Comparison of ENCODE assay signal across 21 cellular contexts in the genomic region with DNA sequence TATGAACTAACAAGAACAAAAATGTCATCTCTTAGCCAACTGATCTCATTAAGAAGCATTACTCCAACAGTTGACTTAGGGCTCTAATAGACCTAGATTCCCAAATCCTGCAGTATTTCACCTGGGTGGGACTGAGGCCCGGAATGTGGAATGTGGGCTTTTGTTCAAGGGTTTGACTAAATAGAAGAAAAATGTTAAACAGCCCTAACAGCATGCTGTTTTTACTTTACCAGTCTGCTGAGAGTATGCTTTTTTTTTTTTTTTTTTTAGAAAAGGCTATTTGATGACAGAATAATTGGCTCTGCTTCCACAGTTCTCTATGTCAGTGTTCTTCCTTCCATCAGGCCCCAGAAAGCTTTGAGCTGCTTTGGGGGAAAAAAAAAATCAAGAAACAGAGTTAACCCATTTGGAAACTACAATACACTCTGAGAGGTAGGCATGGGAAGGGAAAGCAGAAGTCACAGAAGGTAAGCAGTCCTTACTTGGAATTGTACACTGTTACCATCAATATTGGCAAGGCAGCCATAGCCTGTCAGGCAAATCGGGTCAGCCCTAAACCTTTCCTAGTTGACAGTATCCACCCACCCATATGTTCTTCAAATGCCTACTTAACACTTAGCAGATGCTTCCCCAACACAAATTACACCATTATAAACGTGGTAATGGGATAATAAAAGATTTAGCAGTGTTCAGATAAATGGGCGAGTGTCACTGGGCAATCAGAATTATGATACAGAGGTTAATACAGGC.
DNase-seq lines count a peak whose midpoint lies in the region; ATAC-seq and TF ChIP-seq lines count a peak whose summit lies in the region.
"Had no signal": no experiment of that assay in that cellular context is flagged by ENCODE, and none has a peak within 500 bp of the region (broad histone marks: within the 10 kb centered on the region; RNA-seq: fewer than 3 reads in every experiment).

No MANE protein-coding gene starts in this region.

- intact Hi-C loops in aorta (cut with DNase I): no loop called here

- ATAC-seq in SK-N-SH treated with all-trans-retinoic acid at 6 μM for 48 hours (no peak), aorta (ENCODE audit: low FRiP score) (no peak)
- ATAC-seq in activated CD8-positive, alpha-beta T cell treated with anti-CD3 and anti-CD28 coated beads, Interleukin-2, amount 10 ng/mL, durations not matched to agents 7 days and 5 days: no peak
- ATAC-seq: Panc1 had no signal

- H3K9ac ChIP-seq in SK-N-SH: no peak overlapping the region

- no peaks in the 10 kb centered on the region for H3K36me3 ChIP-seq in SK-N-SH (replicated peaks in 1 of 2; ENCODE audit: control insufficient read depth in 1 of 2, insufficient read depth in 2 of 2, low read length in 1 of 2)
- no peaks in the 10 kb centered on the region for H3K36me3 ChIP-seq in aorta (ENCODE audit: control insufficient read depth in 1 of 2, insufficient read depth in 2 of 2, low read length in 1 of 2)
- no peaks in the 10 kb centered on the region for H3K36me3 ChIP-seq in Peyer's patch

- H3K9me2 ChIP-seq in SK-N-SH: no peaks in the 10 kb centered on the region

- no peak for TF ChIP-seq POLR2A in Peyer's patch (IDR thresholded peaks at IDR 0.05)

- peaks cover 28% of the 10 kb centered on the region for H3K4me1 Mint-ChIP-seq in brain
- no peaks in the 10 kb centered on the region for H3K4me1 Mint-ChIP-seq in activated CD8-positive, alpha-beta T cell treated with anti-CD3 and anti-CD28 coated beads, Interleukin-2, amount 10 ng/mL, durations not matched to agents 7 days and 5 days (ENCODE audit: low read depth)

- H3K27me3 ChIP-seq in SK-N-SH (ENCODE audit: insufficient read depth) (no peaks in the 10 kb centered on the region), aorta (ENCODE audit: control insufficient read depth in 1 of 2, insufficient read depth in 2 of 2, low read length in 1 of 2) (no peaks in the 10 kb centered on the region), Peyer's patch (no peaks in the 10 kb centered on the region)

- H4K20me1 ChIP-seq in SK-N-SH (ENCODE audit: insufficient read depth): no peaks in the 10 kb centered on the region

- no peak overlapping the region for H2AFZ ChIP-seq in SK-N-SH (ENCODE audit: low read depth)

- no peaks in the 10 kb centered on the region for H3F3A ChIP-seq in SK-N-SH (replicated peaks; ENCODE audit: insufficient read depth)

- no peak overlapping the region for H3K4me3 ChIP-seq in SK-N-SH (ENCODE audit: low read depth in 2 of 2, low read length in 1 of 2)
- no peak overlapping the region for H3K4me3 ChIP-seq in aorta (ENCODE audit: low read length in 2 of 2)
- H3K4me3 ChIP-seq in Peyer's patch: no peak overlapping the region

- no peak for DNase-seq in SK-N-SH
- peak; percentile 85 for DNase-seq in NCI-H446 treated with DMSO at 0.1 percent for 48 hours (lab: John Stamatoyannopoulos, UW)
- DNase-seq in aorta: no peak
- DNase-seq in Peyer's patch: no peak
- no peak for DNase-seq in islet precursor cell
- DNase-seq in activated CD8-positive, alpha-beta T cell treated with anti-CD3 and anti-CD28 coated beads, Interleukin-2, amount 10 ng/mL, durations not matched to agents 7 days and 5 days: no peak
- DNase-seq: Caco-2, DMS79 treated with DMSO at 0.1 percent for 48 hours, GF-D8, H9, MV-4-11, NCI-H1417 treated with DMSO at 0.1 percent for 48 hours, NCI-H2081, NCI-H226, NCI-H748 treated with DMSO at 0.1 percent for 48 hours, SHP77 treated with DMSO at 0.1 percent for 48 hours had no signal

- 32% methylated on average over 4 of the region's 4 CpGs for WGBS in SK-N-SH (ENCODE audit: low lambda C conversion rate)
- 40 to 42% methylated on average over 4 of the region's 4 CpGs for WGBS in aorta, 2 donors

- H3K27ac ChIP-seq in SK-N-SH (ENCODE audit: low read depth in 2 of 2, low read length in 1 of 2) (no peak overlapping the region), aorta (ENCODE audit: low read depth in 1 of 2, low read length in 2 of 2) (peak overlapping the region; percentile 4 to 51), Peyer's patch (no peak overlapping the region)
- H3K27ac ChIP-seq: 22Rv1, C4-2B had no signal

- no peak overlapping the region for H3K4me2 ChIP-seq in SK-N-SH

- POLR2A ChIA-PET in SK-N-SH (lab: Yijun Ruan, JAX): no interaction called here
- POLR2A ChIA-PET in activated CD8-positive, alpha-beta T cell treated with anti-CD3 and anti-CD28 coated beads, Interleukin-2, amount 10 ng/mL, durations not matched to agents 7 days and 5 days (lab: Charles Lee): no interaction called here

- no peaks in the 10 kb centered on the region for H3K9me3 ChIP-seq in SK-N-SH
- no peaks in the 10 kb centered on the region for H3K9me3 ChIP-seq in aorta (ENCODE audit: control insufficient read depth, low read length)
- H3K9me3 ChIP-seq in Peyer's patch: no peaks in the 10 kb centered on the region
- H3K9me3 ChIP-seq: Caco-2 had no signal

- CTCF ChIA-PET in SK-N-SH (lab: Yijun Ruan, JAX): no interaction called here
- CTCF ChIA-PET in activated CD8-positive, alpha-beta T cell treated with anti-CD3 and anti-CD28 coated beads, Interleukin-2, amount 10 ng/mL, durations not matched to agents 7 days and 5 days (lab: Charles Lee): no interaction called here

- H3K27ac Mint-ChIP-seq in brain: peak overlapping the region in 4 of 5 experiments; percentile 15 to 95 (median 63)
- no peak overlapping the region for H3K27ac Mint-ChIP-seq in activated CD8-positive, alpha-beta T cell treated with anti-CD3 and anti-CD28 coated beads, Interleukin-2, amount 10 ng/mL, durations not matched to agents 7 days and 5 days

- H3K36me3 Mint-ChIP-seq in brain: no peaks in the 10 kb centered on the region
- H3K36me3 Mint-ChIP-seq in activated CD8-positive, alpha-beta T cell treated with anti-CD3 and anti-CD28 coated beads, Interleukin-2, amount 10 ng/mL, durations not matched to agents 7 days and 5 days (ENCODE audit: low read depth): no peaks in the 10 kb centered on the region

- TF ChIP-seq EP300 in SK-N-SH (IDR thresholded peaks at IDR 0.05; ENCODE audit: borderline replicate concordance in 1 of 2, low read depth in 1 of 2, low read length in 1 of 2): no peak

- peaks cover 0 to 12% (median 4%) of the 10 kb centered on the region in 5 experiments for H3K9me3 Mint-ChIP-seq in brain
- H3K9me3 Mint-ChIP-seq in activated CD8-positive, alpha-beta T cell treated with anti-CD3 and anti-CD28 coated beads, Interleukin-2, amount 10 ng/mL, durations not matched to agents 7 days and 5 days (ENCODE audit: insufficient read depth): peaks cover 13% of the 10 kb centered on the region

- no peak for TF ChIP-seq RAD21 in SK-N-SH (IDR thresholded peaks at IDR 0.05; ENCODE audit: low read length)

- no peaks in the 10 kb centered on the region for H3K27me3 Mint-ChIP-seq in brain
- H3K27me3 Mint-ChIP-seq in activated CD8-positive, alpha-beta T cell treated with anti-CD3 and anti-CD28 coated beads, Interleukin-2, amount 10 ng/mL, durations not matched to agents 7 days and 5 days (ENCODE audit: low read depth): no peaks in the 10 kb centered on the region

- H3K4me3 Mint-ChIP-seq in brain: peak overlapping the region in 1 of 5 experiments; percentile 13
- no peak overlapping the region for H3K4me3 Mint-ChIP-seq in activated CD8-positive, alpha-beta T cell treated with anti-CD3 and anti-CD28 coated beads, Interleukin-2, amount 10 ng/mL, durations not matched to agents 7 days and 5 days
- H3K4me3 Mint-ChIP-seq: H9 had no signal

- peaks cover 0 to 2% of the 10 kb centered on the region in 2 experiments; a peak in 1 of 4 replicates for H3K4me1 ChIP-seq in SK-N-SH (ENCODE audit: control insufficient read depth in 1 of 2, insufficient read depth in 2 of 2, low read depth in 1 of 2, low read length in 1 of 2)
- H3K4me1 ChIP-seq in aorta (ENCODE audit: control insufficient read depth in 1 of 2, insufficient read depth in 2 of 2, low read length in 2 of 2): peaks cover 0 to 2% of the 10 kb centered on the region in 2 donors
- H3K4me1 ChIP-seq in Peyer's patch: no peaks in the 10 kb centered on the region
- H3K4me1 ChIP-seq: Caco-2 had no signal

- no peaks in the 10 kb centered on the region for H3K79me2 ChIP-seq in SK-N-SH (ENCODE audit: insufficient read depth)

- no peak for TF ChIP-seq CTCF in SK-N-SH (IDR thresholded peaks at IDR 0.05)
- no peak for TF ChIP-seq CTCF in brain (conservative IDR thresholded peaks at IDR 0.05)
- no peak for TF ChIP-seq CTCF in Peyer's patch (IDR thresholded peaks at IDR 0.05)

TF ChIP-seq in SK-N-SH treated with all-trans-retinoic acid at 6 μM for 48 hours, 23 proteins besides CTCF, POLR2A, EP300 and RAD21:
- TF ChIP-seq, protein P1, sequence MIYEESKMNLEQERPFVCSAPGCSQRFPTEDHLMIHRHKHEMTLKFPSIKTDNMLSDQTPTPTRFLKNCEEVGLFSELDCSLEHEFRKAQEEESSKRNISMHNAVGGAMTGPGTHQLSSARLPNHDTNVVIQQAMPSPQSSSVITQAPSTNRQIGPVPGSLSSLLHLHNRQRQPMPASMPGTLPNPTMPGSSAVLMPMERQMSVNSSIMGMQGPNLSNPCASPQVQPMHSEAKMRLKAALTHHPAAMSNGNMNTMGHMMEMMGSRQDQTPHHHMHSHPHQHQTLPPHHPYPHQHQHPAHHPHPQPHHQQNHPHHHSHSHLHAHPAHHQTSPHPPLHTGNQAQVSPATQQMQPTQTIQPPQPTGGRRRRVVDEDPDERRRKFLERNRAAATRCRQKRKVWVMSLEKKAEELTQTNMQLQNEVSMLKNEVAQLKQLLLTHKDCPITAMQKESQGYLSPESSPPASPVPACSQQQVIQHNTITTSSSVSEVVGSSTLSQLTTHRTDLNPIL (CRISPR knock-in tag; IDR thresholded peaks at IDR 0.05; ENCODE audit: low read depth): no peak
- TF ChIP-seq RARB (CRISPR knock-in tag; IDR thresholded peaks at IDR 0.05): no peak
- TF ChIP-seq ISL1 (CRISPR knock-in tag; IDR thresholded peaks at IDR 0.05): peak; percentile 61

TF ChIP-seq in SK-N-SH, 30 proteins besides CTCF, POLR2A, EP300 and RAD21:
- no peak for TF ChIP-seq YY1 (IDR thresholded peaks at IDR 0.05; ENCODE audit: low read depth)

Comparison
In these comparisons a context has a peak if more than half of its experiments do, and no peak if none do; other contexts are left out.
1. H3K27ac ChIP-seq: peak in aorta (2 of 2); none in SK-N-SH (0 of 2) and Peyer's patch (0 of 4).